Comparison of ENCODE assay signal across 8 cellular contexts in the genomic region with DNA sequence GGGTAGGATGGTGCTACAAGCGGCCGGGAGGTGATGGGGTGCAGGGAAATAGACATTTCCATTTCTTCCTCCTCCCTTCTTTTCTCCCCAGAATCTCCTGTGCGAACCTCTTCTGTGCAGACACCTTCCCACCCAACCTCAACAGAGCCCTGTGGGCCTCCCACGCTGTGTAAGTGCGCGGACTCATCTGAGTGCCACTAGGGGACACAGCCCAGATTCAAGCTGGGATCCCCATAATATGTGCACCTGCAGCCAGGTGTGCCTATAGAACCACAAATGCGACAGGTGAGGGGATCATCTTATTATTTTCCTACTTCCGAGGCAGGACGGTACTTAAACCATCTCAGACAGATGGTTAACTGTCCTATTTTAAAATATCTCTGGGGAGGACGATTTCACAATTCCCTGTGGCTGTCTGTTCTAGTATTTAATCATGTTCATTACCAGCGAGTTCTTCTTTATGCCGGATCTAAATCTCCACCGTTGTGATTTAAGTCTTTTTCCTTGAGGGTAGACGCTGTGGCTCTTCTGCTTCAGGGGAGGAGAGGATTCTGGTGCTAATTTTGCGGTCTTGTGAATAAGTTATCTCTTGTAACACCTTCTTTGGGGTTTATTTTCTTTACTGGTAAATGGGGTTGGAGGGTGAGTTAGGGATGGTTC. TPM values are rescaled to one million over a fixed set of nuclear protein-coding genes. Genes with fewer than 3 reads are reported as not detected.
A peak's percentile ranks its signal among the peaks of the same experiment; 100 is the strongest.
DNase-seq lines count a peak whose midpoint lies in the region; ATAC-seq and TF ChIP-seq lines count a peak whose summit lies in the region.

No MANE protein-coding gene starts in this region.

- POLR2A ChIA-PET in OCI-LY7 (lab: Charles Lee) = no interaction called here

- H3K4me3 ChIP-seq in GM12865 (ENCODE audit: low read depth, low read length) = peak overlapping the region; percentile 33
- peak overlapping the region; percentile 58 for H3K4me3 ChIP-seq in OCI-LY7 (ENCODE audit: low read depth, low read length, poor library complexity, severe bottlenecking)
- peak overlapping the region; percentile 28 for H3K4me3 ChIP-seq in retinal pigment epithelial cell (ENCODE audit: low read length)

- peaks cover 21% of the 10 kb centered on the region for H3K4me1 Mint-ChIP-seq in endothelial cell (ENCODE audit: unreplicated experiment)

- no peaks in the 10 kb centered on the region for H4K20me1 ChIP-seq in OCI-LY7 (ENCODE audit: insufficient read depth, low read length)

- H2AFZ ChIP-seq in OCI-LY7 (ENCODE audit: low read length) = peak overlapping the region; percentile 78

- CTCF ChIA-PET in OCI-LY7 (lab: Charles Lee; ENCODE audit: unreplicated experiment) = interaction anchor here (1.1 kb wide), 1 partner anchor 255 kb away, joined by 3 read pairs; no protein-coding TSS in a partner anchor

- peak overlapping the region; percentile 88 for H3K4me2 ChIP-seq in OCI-LY7 (ENCODE audit: low read length)

- no peaks in the 10 kb centered on the region for H3K9me2 ChIP-seq in OCI-LY7 (ENCODE audit: insufficient read depth, low read length)

- no peak for DNase-seq in GM12865 (ENCODE audit: low read depth)
- no peak for DNase-seq in OCI-LY7 (ENCODE audit: low spot score)
- DNase-seq in endothelial cell (ENCODE audit: low spot score) = no peak
- DNase-seq in retinal pigment epithelial cell (ENCODE audit: low read depth) = no peak
- no peak for DNase-seq in cerebellar nuclear complex (lab: John Stamatoyannopoulos, UW)
- no peak for DNase-seq in mucosa of gallbladder (ENCODE audit: low spot score)

- no peak for TF ChIP-seq CTCF in GM12865 (IDR thresholded peaks at IDR 0.05; ENCODE audit: insufficient read depth, low read depth, low read length, missing control alignments)
- TF ChIP-seq CTCF in OCI-LY7 (conservative IDR thresholded peaks at IDR 0.05; ENCODE audit: low read length) = no peak
- TF ChIP-seq CTCF in endothelial cell (IDR thresholded peaks at IDR 0.05; ENCODE audit: unreplicated experiment) = no peak
- TF ChIP-seq CTCF in retinal pigment epithelial cell (conservative IDR thresholded peaks at IDR 0.05; ENCODE audit: low read depth, low read length) = no peak

- H3K9me3 ChIP-seq in OCI-LY7 (ENCODE audit: low read length) = no peaks in the 10 kb centered on the region

- no peaks in the 10 kb centered on the region for H3K9me3 Mint-ChIP-seq in endothelial cell (ENCODE audit: unreplicated experiment)

- H3K27me3 Mint-ChIP-seq in endothelial cell (ENCODE audit: unreplicated experiment) = peaks cover 9% of the 10 kb centered on the region

- BruUV-seq in OCI-LY7 (replicated peaks; lab: Mats Ljungman, UMichigan) = no TSS peak

- H3K27ac ChIP-seq in OCI-LY7 (ENCODE audit: low read depth, low read length, poor library complexity, severe bottlenecking) = no peak overlapping the region

- no peaks in the 10 kb centered on the region for H3K36me3 ChIP-seq in OCI-LY7 (ENCODE audit: insufficient read depth, low read length)

- H3K36me3 Mint-ChIP-seq in endothelial cell (ENCODE audit: low read depth, unreplicated experiment) = no peaks in the 10 kb centered on the region

- H3K4me3 Mint-ChIP-seq in endothelial cell (ENCODE audit: unreplicated experiment) = no peak overlapping the region

- H3K4me1 ChIP-seq in OCI-LY7 (ENCODE audit: insufficient read depth, low read length, poor library complexity, severe bottlenecking) = peaks cover 6% of the 10 kb centered on the region

- H3K27ac Mint-ChIP-seq in endothelial cell (ENCODE audit: unreplicated experiment) = peak overlapping the region; percentile 39

- ATAC-seq in GM19324 (IDR thresholded peaks at IDR 0.05; ENCODE audit: low FRiP score, unreplicated experiment) = no peak
- ATAC-seq in HG02973 (IDR thresholded peaks at IDR 0.05; ENCODE audit: unreplicated experiment) = no peak

- intact Hi-C loops in OCI-LY7 (cut with micrococcal nuclease; ENCODE audit: unreplicated experiment) = loop anchor here (2.0 kb wide), 1 partner anchor 239 kb away; no protein-coding TSS in a partner anchor

- no peaks in the 10 kb centered on the region for H3K79me2 ChIP-seq in OCI-LY7 (ENCODE audit: insufficient read depth, low read depth, low read length)

RNA-seq across cellular contexts. Expression of gene CACNA1C, which starts 17.2 kb away (rescaled TPM):
- total RNA-seq in OCI-LY7 (2014; rRNA removed; shearing (Covaris generic)) = 0.21 and 0.69 TPM in 2 replicates
- total RNA-seq in OCI-LY7 (2022) (1.3 and 1.4 TPM in 2 replicates), endothelial cell (ENCODE audit: unreplicated experiment) (11.1 TPM), mucosa of gallbladder (19.3 TPM)

RNA-seq across cellular contexts. Expression of gene DCP1B, which starts 31.3 kb away (rescaled TPM):
- total RNA-seq in OCI-LY7 (2014; rRNA removed; shearing (Covaris generic)) = 10.3 and 15.5 TPM in 2 replicates
- total RNA-seq in OCI-LY7 (2022) (14.2 and 16.9 TPM in 2 replicates), endothelial cell (ENCODE audit: unreplicated experiment) (13.6 TPM), mucosa of gallbladder (13.7 TPM)
